In the genomic region with DNA sequence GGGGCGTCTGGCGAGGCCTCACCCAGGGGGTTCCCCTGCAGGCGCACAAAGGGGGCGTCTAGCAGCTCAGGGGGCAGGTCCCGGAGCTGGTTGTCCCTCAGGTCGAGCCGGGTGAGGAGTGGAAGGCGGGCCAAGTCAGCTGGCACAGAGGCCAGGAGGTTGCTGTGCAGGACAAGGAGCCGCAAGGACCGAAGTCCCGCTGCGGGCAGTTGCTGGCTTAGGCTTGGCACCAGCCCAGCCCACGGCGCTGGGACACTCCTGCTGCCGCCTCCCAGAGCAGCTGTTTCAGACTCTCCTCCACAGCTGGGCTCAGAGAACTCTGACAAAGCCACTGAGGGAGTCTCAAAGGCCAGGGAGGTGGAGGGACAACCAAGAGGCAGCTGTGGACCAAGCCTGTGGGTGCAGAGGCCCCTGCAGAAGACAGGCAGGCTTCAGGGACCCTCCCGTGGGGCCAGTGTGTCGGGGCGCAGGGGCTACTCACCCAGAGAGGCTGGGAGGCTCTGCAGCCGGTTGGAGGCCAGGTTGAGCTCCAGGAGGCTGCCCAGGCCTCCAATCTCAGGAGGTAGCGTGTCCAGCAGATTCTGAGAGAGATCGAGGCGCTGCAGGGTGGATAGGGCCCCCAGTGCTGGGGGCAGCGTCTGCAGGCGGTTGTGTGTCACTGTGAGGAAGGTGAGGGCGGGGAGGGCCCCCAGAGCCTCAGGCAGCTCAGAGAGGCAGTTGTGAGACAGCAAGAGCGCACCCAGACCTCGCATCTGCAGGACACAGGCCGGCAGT, we compare ENCODE assay signal across 11 cellular contexts. TPM values are rescaled to one million over a fixed set of nuclear protein-coding genes. Genes with fewer than 3 reads are reported as not detected.
A peak's percentile ranks its signal among the peaks of the same experiment; 100 is the strongest.
DNase-seq lines count a peak whose midpoint lies in the region; ATAC-seq and TF ChIP-seq lines count a peak whose summit lies in the region.
"Had no signal": no experiment of that assay in that cellular context is flagged by ENCODE, and none has a peak within 500 bp of the region (broad histone marks: within the 10 kb centered on the region; RNA-seq: fewer than 3 reads in every experiment).

No MANE protein-coding gene starts in this region.

- DNase-seq in activated CD8-positive, alpha-beta memory T cell treated with anti-CD3 and anti-CD28 coated beads, Interleukin-2, amount 10 ng/mL, durations not matched to agents 7 days and 5 days = no peak
- no peak for DNase-seq in activated CD8-positive, alpha-beta memory T cell treated with anti-CD3 and anti-CD28 coated beads, Interleukin-2, amount 50 U/mL, for 4 hours
- no peak for DNase-seq in T-helper 17 cell
- no peak for DNase-seq in nephron progenitor cell
- DNase-seq in hepatocyte (ENCODE audit: low spot score) = no peak
- DNase-seq in uterus = no peak
- DNase-seq: NCI-H1694, NCI-H82 had no signal

- H3K9me3 ChIP-seq in T-helper 17 cell (ENCODE audit: control insufficient read depth, low read length, poor library complexity, severe bottlenecking) (no peaks in the 10 kb centered on the region), hepatocyte (ENCODE audit: low read depth) (no peaks in the 10 kb centered on the region), uterus (no peaks in the 10 kb centered on the region)
- H3K9me3 ChIP-seq: HAP-1, SJSA1 had no signal

- H3K27ac Mint-ChIP-seq in activated CD8-positive, alpha-beta memory T cell treated with anti-CD3 and anti-CD28 coated beads, Interleukin-2, amount 10 ng/mL, durations not matched to agents 7 days and 5 days = no peak overlapping the region
- H3K27ac Mint-ChIP-seq in T-helper 17 cell = no peak overlapping the region
- no peak overlapping the region for H3K27ac Mint-ChIP-seq in nephron progenitor cell

- peak overlapping the region; percentile 43 for H3K4me3 Mint-ChIP-seq in activated CD8-positive, alpha-beta memory T cell treated with anti-CD3 and anti-CD28 coated beads, Interleukin-2, amount 10 ng/mL, durations not matched to agents 7 days and 5 days
- H3K4me3 Mint-ChIP-seq in T-helper 17 cell (peak overlapping the region; percentile 63), nephron progenitor cell (peak overlapping the region; percentile 58)

- no peak for TF ChIP-seq POLR2A in uterus (IDR thresholded peaks at IDR 0.05)

- intact Hi-C loops in uterus (cut with DNase I; ENCODE audit: low total_unique reads) = no loop called here

- H2AFZ ChIP-seq in hepatocyte = no peak overlapping the region
- H2AFZ ChIP-seq: parathyroid adenoma had no signal

- ATAC-seq in activated CD8-positive, alpha-beta memory T cell treated with anti-CD3 and anti-CD28 coated beads, Interleukin-2, amount 10 ng/mL, durations not matched to agents 7 days and 5 days = no peak
- no peak for ATAC-seq in T-helper 17 cell

- TF ChIP-seq CTCF in nephron progenitor cell (IDR thresholded peaks at IDR 0.05) = no peak
- TF ChIP-seq CTCF in hepatocyte (IDR thresholded peaks at IDR 0.05; ENCODE audit: poor library complexity) = no peak
- no peak for TF ChIP-seq CTCF in uterus (IDR thresholded peaks at IDR 0.05)

- H4K20me1 ChIP-seq in hepatocyte (ENCODE audit: insufficient read depth, poor library complexity, severe bottlenecking) = no peaks in the 10 kb centered on the region

- no peaks in the 10 kb centered on the region for H3K9me3 Mint-ChIP-seq in activated CD8-positive, alpha-beta memory T cell treated with anti-CD3 and anti-CD28 coated beads, Interleukin-2, amount 10 ng/mL, durations not matched to agents 7 days and 5 days (ENCODE audit: low read depth)
- no peaks in the 10 kb centered on the region for H3K9me3 Mint-ChIP-seq in nephron progenitor cell

- no peaks in the 10 kb centered on the region for H3K27me3 ChIP-seq in hepatocyte
- no peaks in the 10 kb centered on the region for H3K27me3 ChIP-seq in uterus
- H3K27me3 ChIP-seq: SJSA1 had no signal

- H3K4me3 ChIP-seq in hepatocyte (no peak overlapping the region), uterus (no peak overlapping the region)
- H3K4me3 ChIP-seq: SJSA1 had no signal

- H3K4me1 Mint-ChIP-seq in activated CD8-positive, alpha-beta memory T cell treated with anti-CD3 and anti-CD28 coated beads, Interleukin-2, amount 10 ng/mL, durations not matched to agents 7 days and 5 days = peaks cover 18% of the 10 kb centered on the region
- H3K4me1 Mint-ChIP-seq in T-helper 17 cell = peaks cover 5% of the 10 kb centered on the region
- peaks cover 8% of the 10 kb centered on the region for H3K4me1 Mint-ChIP-seq in nephron progenitor cell

- H3K79me2 ChIP-seq in hepatocyte = peaks cover 12% of the 10 kb centered on the region
- H3K79me2 ChIP-seq: parathyroid adenoma had no signal

- no peak overlapping the region for H3K4me2 ChIP-seq in hepatocyte

- CTCF ChIA-PET in activated CD8-positive, alpha-beta memory T cell treated with anti-CD3 and anti-CD28 coated beads, Interleukin-2, amount 10 ng/mL, durations not matched to agents 7 days and 5 days (lab: Charles Lee) = interaction anchor here (1.2 kb wide), 1 partner anchor 17 kb away, joined by 5 read pairs; the partner anchor contains the start of gene PNPLA2

- H3K27me3 Mint-ChIP-seq in activated CD8-positive, alpha-beta memory T cell treated with anti-CD3 and anti-CD28 coated beads, Interleukin-2, amount 10 ng/mL, durations not matched to agents 7 days and 5 days = no peaks in the 10 kb centered on the region
- H3K27me3 Mint-ChIP-seq in T-helper 17 cell (no peaks in the 10 kb centered on the region), nephron progenitor cell (ENCODE audit: low read depth, poor library complexity) (no peaks in the 10 kb centered on the region)

- 93% methylated on average over 28 of the region's 28 CpGs for WGBS in hepatocyte (ENCODE audit: low lambda C conversion rate, missing lambda C conversion rate)

- H3K9me2 ChIP-seq in hepatocyte (replicated peaks; ENCODE audit: insufficient read depth) = no peaks in the 10 kb centered on the region

- peaks cover 3% of the 10 kb centered on the region for H3K36me3 Mint-ChIP-seq in activated CD8-positive, alpha-beta memory T cell treated with anti-CD3 and anti-CD28 coated beads, Interleukin-2, amount 10 ng/mL, durations not matched to agents 7 days and 5 days
- no peaks in the 10 kb centered on the region for H3K36me3 Mint-ChIP-seq in T-helper 17 cell (ENCODE audit: low read depth)
- no peaks in the 10 kb centered on the region for H3K36me3 Mint-ChIP-seq in nephron progenitor cell (ENCODE audit: low read depth)

- no peak overlapping the region for H3K27ac ChIP-seq in hepatocyte
- H3K27ac ChIP-seq in uterus = no peak overlapping the region
- H3K27ac ChIP-seq: parathyroid adenoma, SJSA1 had no signal

- H3K4me1 ChIP-seq in hepatocyte (ENCODE audit: insufficient read depth) = peaks cover 7% of the 10 kb centered on the region
- peaks cover 0 to 10% of the 10 kb centered on the region in 2 donors for H3K4me1 ChIP-seq in uterus
- H3K4me1 ChIP-seq: parathyroid adenoma had no signal

- no peaks in the 10 kb centered on the region for H3K36me3 ChIP-seq in hepatocyte (replicated peaks; ENCODE audit: insufficient read depth, low read depth)
- no peaks in the 10 kb centered on the region for H3K36me3 ChIP-seq in uterus
- H3K36me3 ChIP-seq: SJSA1 had no signal

RNA-seq across cellular contexts. Expression of gene PIDD1, which starts 2.2 kb away (rescaled TPM):
- 10 to 100 TPM; 42.4 to 59.8 TPM for total RNA-seq in activated CD8-positive, alpha-beta memory T cell treated with anti-CD3 and anti-CD28 coated beads, Interleukin-2, amount 10 ng/mL, durations not matched to agents 7 days and 5 days
- total RNA-seq in T-helper 17 cell (10 to 100 TPM; 26.8 to 29.7 TPM), hepatocyte (7.1 and 11.1 TPM in 2 replicates), uterus (10 to 100 TPM in 2 of 4 donors, 1 to 10 TPM in 2; 1.3 to 20.2 (median 10.1) TPM)
- 16.3 and 29.5 TPM in 2 replicates for polyA plus RNA-seq in hepatocyte

RNA-seq across cellular contexts. Expression of gene SLC25A22, which starts 4.8 kb away (rescaled TPM):
- total RNA-seq in activated CD8-positive, alpha-beta memory T cell treated with anti-CD3 and anti-CD28 coated beads, Interleukin-2, amount 10 ng/mL, durations not matched to agents 7 days and 5 days = 10 to 100 TPM; 49.4 to 54.7 TPM
- 10 to 100 TPM; 16.4 to 20.3 TPM for total RNA-seq in T-helper 17 cell
- 11.1 and 16.2 TPM in 2 replicates for total RNA-seq in hepatocyte
- 19.7 and 23.7 TPM in 2 replicates for polyA plus RNA-seq in hepatocyte
- 10 to 100 TPM in 1 of 4 donors, 1 to 10 TPM in 2, under 1 TPM in 1; 0.29 to 20.8 (median 5.4) TPM for total RNA-seq in uterus

RNA-seq across cellular contexts. Expression of gene RPLP2, which starts 6.9 kb away (rescaled TPM):
- total RNA-seq in activated CD8-positive, alpha-beta memory T cell treated with anti-CD3 and anti-CD28 coated beads, Interleukin-2, amount 10 ng/mL, durations not matched to agents 7 days and 5 days = 1,000 to 10,000 TPM; 1,844 to 1,872 TPM
- total RNA-seq in T-helper 17 cell = 1,000 to 10,000 TPM; 4,178 to 4,199 TPM
- 342 and 401 TPM in 2 replicates for total RNA-seq in hepatocyte
- polyA plus RNA-seq in hepatocyte = 468 and 539 TPM in 2 replicates
- 1,000 to 10,000 TPM in 1 of 4 donors, 100 to 1,000 TPM in 3; 100 to 1,968 (median 496) TPM for total RNA-seq in uterus

RNA-seq across cellular contexts. Expression of gene CEND1, which starts 13.0 kb away (rescaled TPM):
- 1 to 10 TPM; 1.3 to 3.7 TPM for total RNA-seq in activated CD8-positive, alpha-beta memory T cell treated with anti-CD3 and anti-CD28 coated beads, Interleukin-2, amount 10 ng/mL, durations not matched to agents 7 days and 5 days
- under 1 TPM in 1 of 2 donors, not detected in 1; 0.63 TPM for total RNA-seq in T-helper 17 cell
- not detected in 2 replicates for total RNA-seq in hepatocyte
- polyA plus RNA-seq in hepatocyte = 0.39 TPM in 1 of 2 replicates, not detected in the other
- under 1 TPM in 1 of 4 donors, not detected in 3; 0.41 TPM for total RNA-seq in uterus

RNA-seq across cellular contexts. Expression of gene PNPLA2, which starts 15.8 kb away (rescaled TPM):
- 10 to 100 TPM; 64.7 to 70.0 TPM for total RNA-seq in activated CD8-positive, alpha-beta memory T cell treated with anti-CD3 and anti-CD28 coated beads, Interleukin-2, amount 10 ng/mL, durations not matched to agents 7 days and 5 days
- 100 to 1,000 TPM; 178 to 182 TPM for total RNA-seq in T-helper 17 cell
- 12.2 and 12.9 TPM in 2 replicates for total RNA-seq in hepatocyte
- polyA plus RNA-seq in hepatocyte = 50.0 and 57.3 TPM in 2 replicates
- total RNA-seq in uterus = 10 to 100 TPM; 16.9 to 96.2 (median 37.1) TPM
